Comparison of ENCODE assay signal across 8 cellular contexts in the genomic region with DNA sequence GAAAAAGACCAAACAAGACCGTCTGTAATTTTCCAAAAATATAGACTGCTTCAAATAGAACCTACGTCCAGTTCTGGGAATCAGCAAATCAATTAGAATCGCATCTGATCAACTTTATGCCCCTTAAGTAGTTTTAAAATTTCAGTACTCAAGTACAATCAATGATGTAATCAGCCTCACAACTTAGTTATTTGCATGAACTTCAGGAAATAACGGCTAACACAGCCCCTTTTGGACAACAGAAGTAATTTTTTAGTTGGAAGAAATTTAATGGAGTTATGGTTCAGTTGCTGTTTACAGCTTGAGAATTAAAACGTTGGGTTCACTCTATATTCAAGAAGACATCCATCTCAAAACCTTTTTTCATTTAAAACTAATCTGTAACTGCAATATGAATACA. TPM values are rescaled to one million over a fixed set of nuclear protein-coding genes. Genes with fewer than 3 reads are reported as not detected.
A peak's percentile ranks its signal among the peaks of the same experiment; 100 is the strongest.
DNase-seq lines count a peak whose midpoint lies in the region; ATAC-seq, FAIRE-seq and TF ChIP-seq lines count a peak whose summit lies in the region.

No MANE protein-coding gene starts in this region.

- intact Hi-C loops in GM12878 (cut with micrococcal nuclease; ENCODE audit: unreplicated experiment): loop anchor here (10.0 kb wide), 1 partner anchor 1390 kb away; a partner anchor contains a TSS
- intact Hi-C loops in head of caudate nucleus (cut with DNase I): no loop called here

- H3K27ac ChIP-seq in CD4-positive, CD25-positive, alpha-beta regulatory T cell (ENCODE audit: insufficient read depth, low read length, poor library complexity, severe bottlenecking): peak overlapping the region; percentile 70
- H3K27ac ChIP-seq in GM12878 (ENCODE audit: control insufficient read depth, insufficient read depth): peak overlapping the region; percentile 76
- peak overlapping the region; percentile 75 to 93 for H3K27ac ChIP-seq in liver (ENCODE audit: low read depth in 1 of 2, low read length in 2 of 2)

- TF ChIP-seq CTCF in LNCaP clone FGC (IDR thresholded peaks at IDR 0.05; ENCODE audit: control insufficient read depth, extremely low read depth, insufficient read depth) (no peak), GM12878 (IDR thresholded peaks at IDR 0.05 in 2 of 3, conservative IDR thresholded peaks at IDR 0.05 in 1 of 3; ENCODE audit: control insufficient read depth in 2 of 3, extremely low read depth in 1 of 3, insufficient read depth in 1 of 3, low read depth in 3 of 3, low read length in 3 of 3) (no peak), liver (IDR thresholded peaks at IDR 0.05; ENCODE audit: low read depth, low read length, missing input control) (no peak)

- FAIRE-seq in GM12878 (lab: Jason Lieb, UNC): no peak

- in situ Hi-C loops in GM12878 (cut with MboI): no loop called here

- peaks cover 48% of the 10 kb centered on the region for H3K4me1 ChIP-seq in CD4-positive, CD25-positive, alpha-beta regulatory T cell (ENCODE audit: control insufficient read depth, insufficient read depth, low read length, poor library complexity, severe bottlenecking)
- H3K4me1 ChIP-seq in GM12878 (ENCODE audit: control insufficient read depth, insufficient read depth, low read length) (peaks cover 4% of the 10 kb centered on the region), liver (ENCODE audit: control insufficient read depth in 4 of 4, insufficient read depth in 4 of 4, low read length in 3 of 4) (peaks cover 9 to 40% (median 39%) of the 10 kb centered on the region in 4 donors)

- peaks cover 1% of the 10 kb centered on the region for H3K36me3 Mint-ChIP-seq in CD4-positive, CD25-positive, alpha-beta regulatory T cell

- POLR2A ChIA-PET in GM12878 (lab: Charles Lee): no interaction called here

- no peak for TF ChIP-seq RAD21 in GM12878 (IDR thresholded peaks at IDR 0.05; ENCODE audit: insufficient read depth, low read depth, low read length)
- TF ChIP-seq RAD21 in liver (IDR thresholded peaks at IDR 0.05): no peak

- H3K9me3 Mint-ChIP-seq in CD4-positive, CD25-positive, alpha-beta regulatory T cell: peaks cover 0 to 2% (median 0%) of the 10 kb centered on the region in 7 donors

- peak overlapping the region; percentile 54; the same call in 1 of the 2 replicates for H2AFZ ChIP-seq in GM12878 (ENCODE audit: control insufficient read depth, low read depth, low read length)

- DNase-seq in CD4-positive, CD25-positive, alpha-beta regulatory T cell: peak in 2 of 3 donors; percentile 34 to 64
- no peak for DNase-seq in LNCaP clone FGC (ENCODE audit: low read depth)
- DNase-seq in GM12878 (ENCODE audit: low read depth, low spot score): no peak
- no peak for DNase-seq in HK-2 (ENCODE audit: unreplicated experiment)
- no peak for DNase-seq in head of caudate nucleus
- DNase-seq in stimulated activated CD4-positive, alpha-beta T cell treated with anti-CD3 and anti-CD28 coated beads, Interleukin-4, amount 100 ng/mL, for 1 hour: no peak

- H4K20me1 ChIP-seq in GM12878 (ENCODE audit: control insufficient read depth, insufficient read depth): no peaks in the 10 kb centered on the region

- TF ChIP-seq EP300 in GM12878 (IDR thresholded peaks at IDR 0.05; ENCODE audit: borderline replicate concordance in 1 of 2, control insufficient read depth in 1 of 2, low read depth in 2 of 2, low read length in 2 of 2): no peak

- peaks cover 22 to 66% (median 45%) of the 10 kb centered on the region in 4 donors for H3K4me1 Mint-ChIP-seq in CD4-positive, CD25-positive, alpha-beta regulatory T cell

- peak overlapping the region; percentile 91 to 98 (median 92) for H3K4me3 Mint-ChIP-seq in CD4-positive, CD25-positive, alpha-beta regulatory T cell

- H3K4me2 ChIP-seq in GM12878 (ENCODE audit: control insufficient read depth, insufficient read depth): peak overlapping the region; percentile 87

- RAD21 ChIA-PET in GM12878 (lab: Charles Lee; ENCODE audit: unreplicated experiment): no interaction called here

- no peak for TF ChIP-seq POLR2A in GM12878 (IDR thresholded peaks at IDR 0.05; ENCODE audit: low read depth, low read length)

- H3K79me2 ChIP-seq in GM12878 (ENCODE audit: control insufficient read depth, insufficient read depth, low read length): peaks cover 37% of the 10 kb centered on the region

- H3K9me3 ChIP-seq in CD4-positive, CD25-positive, alpha-beta regulatory T cell (ENCODE audit: control insufficient read depth in 2 of 2, low read length in 2 of 2): no peaks in the 10 kb centered on the region
- H3K9me3 ChIP-seq in GM12878 (replicated peaks; ENCODE audit: control insufficient read depth, insufficient read depth, low read length): no peaks in the 10 kb centered on the region
- no peaks in the 10 kb centered on the region for H3K9me3 ChIP-seq in liver (ENCODE audit: control insufficient read depth in 4 of 4, low read length in 3 of 4)

- CTCF ChIA-PET in GM12878 (lab: Yijun Ruan, JAX): interaction anchor here (0.8 to 2.2 kb wide), 6 partner anchors 12 to 29 kb away, joined by 3 to 15 read pairs (median 4); no protein-coding TSS in a partner anchor

- ATAC-seq in CD4-positive, CD25-positive, alpha-beta regulatory T cell (ENCODE audit: low read depth in 2 of 2): no peak
- ATAC-seq in GM12878: peak; percentile 19
- no peak for ATAC-seq in activated CD4-positive, CD25-positive, alpha-beta regulatory T cell treated with anti-CD3 and anti-CD28 coated beads, Interleukin-2, amount 50 U/mL, for 24 hours

- no peaks in the 10 kb centered on the region for H3K27me3 ChIP-seq in CD4-positive, CD25-positive, alpha-beta regulatory T cell (ENCODE audit: control insufficient read depth, insufficient read depth, low read length)
- H3K27me3 ChIP-seq in GM12878 (replicated peaks in 1 of 2; ENCODE audit: control insufficient read depth in 2 of 2, insufficient read depth in 2 of 2, low read length in 1 of 2) (no peaks in the 10 kb centered on the region), liver (ENCODE audit: control insufficient read depth in 4 of 4, insufficient read depth in 4 of 4, low read length in 3 of 4) (no peaks in the 10 kb centered on the region)

- 23% methylated on average over 5 of the region's 5 CpGs for WGBS in GM12878 (ENCODE audit: insufficient coverage, insufficient replicate concordance, low lambda C conversion rate, missing lambda C conversion rate)
- WGBS in liver: 4% methylated on average over 5 of the region's 5 CpGs

- peak overlapping the region; percentile 86 to 95 (median 90) for H3K27ac Mint-ChIP-seq in CD4-positive, CD25-positive, alpha-beta regulatory T cell

- peaks cover 4% of the 10 kb centered on the region for H3K27me3 Mint-ChIP-seq in CD4-positive, CD25-positive, alpha-beta regulatory T cell

- BruUV-seq in GM12878 (replicated peaks; lab: Mats Ljungman, UMichigan): TSS peak; percentile 70

- SMC1A ChIA-PET in GM12878 (lab: Charles Lee; ENCODE audit: uncharacterized antibody, unreplicated experiment): interaction anchor here (0.9 to 1.6 kb wide), 4 partner anchors 8 to 555 kb away, joined by 3 to 4 read pairs (median 4); no protein-coding TSS in a partner anchor

- H3K9ac ChIP-seq in GM12878 (ENCODE audit: control insufficient read depth, insufficient read depth, low read length): peak overlapping the region; percentile 79
- H3K9ac ChIP-seq in liver (ENCODE audit: low read depth in 1 of 2, low read length in 2 of 2): peak overlapping the region; percentile 90 to 99

- peak overlapping the region; percentile 97 for H3K4me3 ChIP-seq in CD4-positive, CD25-positive, alpha-beta regulatory T cell (ENCODE audit: low read depth, low read length)
- H3K4me3 ChIP-seq in LNCaP clone FGC (ENCODE audit: low read depth, low read length) (peak overlapping the region; percentile 83), GM12878 (peak overlapping the region; percentile 85), liver (ENCODE audit: low read depth in 1 of 3, low read length in 3 of 3) (peak overlapping the region; percentile 45 to 99 (median 95))

- no peaks in the 10 kb centered on the region for H3K36me3 ChIP-seq in CD4-positive, CD25-positive, alpha-beta regulatory T cell (ENCODE audit: control insufficient read depth, insufficient read depth, low read length)
- H3K36me3 ChIP-seq in GM12878 (ENCODE audit: control insufficient read depth in 2 of 2, insufficient read depth in 2 of 2, low read length in 1 of 2): no peaks in the 10 kb centered on the region
- H3K36me3 ChIP-seq in liver (ENCODE audit: control insufficient read depth in 4 of 4, insufficient read depth in 3 of 4, low read depth in 1 of 4, low read length in 3 of 4): no peaks in the 10 kb centered on the region

TF ChIP-seq in GM12878, 131 proteins besides CTCF, POLR2A, EP300 and RAD21 (continues in another document):
- TF ChIP-seq ATF7 (IDR thresholded peaks at IDR 0.05; ENCODE audit: low read depth): peak; percentile 77

TF ChIP-seq in liver, 16 proteins besides CTCF, POLR2A, EP300 and RAD21 (continues in another document):
- TF ChIP-seq HNF4G (IDR thresholded peaks at IDR 0.05): no peak
- peak; percentile 2 to 7 for TF ChIP-seq HNF4A (conservative IDR thresholded peaks at IDR 0.05)
- no peak for TF ChIP-seq NR2F2 (IDR thresholded peaks at IDR 0.05)
- no peak for TF ChIP-seq GABPA (IDR thresholded peaks at IDR 0.05 in 1 of 2, conservative IDR thresholded peaks at IDR 0.05 in 1 of 2)
- no peak for TF ChIP-seq SP1 (IDR thresholded peaks at IDR 0.05)
- peak; percentile 4 for TF ChIP-seq TAF1 (conservative IDR thresholded peaks at IDR 0.05)

RNA-seq across cellular contexts. Expression of a gene that starts 1.1 kb away (rescaled TPM):
- 86.8 TPM for total RNA-seq in CD4-positive, CD25-positive, alpha-beta regulatory T cell
- 10 to 100 TPM; 26.0 to 35.3 (median 32.6) TPM for polyA plus RNA-seq in CD4-positive, CD25-positive, alpha-beta regulatory T cell
- total RNA-seq in GM12878 (2013; cell fraction: nucleolus; rRNA removed): 77.1 and 97.6 TPM in 2 replicates
- total RNA-seq in GM12878 (2014; rRNA removed) (11.7 and 14.8 TPM in 2 replicates), GM12878 (2014; rRNA removed; fragmentation: Illumina TruSeq; extraction: Trizol) (13.8 and 16.0 TPM in 2 replicates), GM12878 (2021) (15.7 and 16.0 TPM in 2 replicates), liver (10 to 100 TPM; 29.4 to 53.7 TPM)
- 4.3 TPM for polyA plus RNA-seq in GM12878 (2011; ENCODE audit: low read depth)
- polyA plus RNA-seq in GM12878 (2011; rRNA removed) (23.3 and 32.6 TPM in 2 replicates), GM12878 (2014; fragmentation: Illumina TruSeq; extraction: Trizol) (12.8 and 13.2 TPM in 2 replicates), GM12878 (2014; fragmentation: Nextera tagmentation; extraction: Ambion mirVana) (1 to 10 TPM; 1.2 to 2.3 TPM), GM12878 (2014; rRNA removed) (7.0 and 9.1 TPM in 2 replicates), GM12878 (2016; fragmentation: Nextera tagmentation; extraction: Ambion mirVana) (1 to 10 TPM in 1 of 2 experiments, under 1 TPM in 1; 0.91 to 7.4 TPM), liver (10 to 100 TPM; 12.2 to 14.8 TPM)
- 8.9 and 12.3 TPM in 2 replicates for polyA plus RNA-seq in GM12878 (2011; cell fraction: cytosol; rRNA removed)
- 21.9 and 27.9 TPM in 2 replicates for polyA plus RNA-seq in GM12878 (2011; cell fraction: nucleus; rRNA removed)
- 8.6 and 9.0 TPM in 2 replicates for polyA plus RNA-seq in GM12878 (2012)
- polyA minus RNA-seq in GM12878 (2011; rRNA and poly(A)+ RNA removed): 26.3 and 40.0 TPM in 2 replicates
- 4.2 and 6.3 TPM in 2 replicates for polyA minus RNA-seq in GM12878 (2011; cell fraction: cytosol; rRNA and poly(A)+ RNA removed)
- polyA minus RNA-seq in GM12878 (2011; cell fraction: nucleus; rRNA and poly(A)+ RNA removed): 28.5 and 41.0 TPM in 2 replicates

Comparison
In these comparisons a context has a peak if more than half of its experiments do, and no peak if none do; other contexts are left out.
1. DNase-seq: peak in CD4-positive, CD25-positive, alpha-beta regulatory T cell (2 of 3); none in LNCaP clone FGC (single experiment), GM12878 (single experiment), HK-2 (single experiment), head of caudate nucleus (0 of 42) and stimulated activated CD4-positive, alpha-beta T cell treated with anti-CD3 and anti-CD28 coated beads, Interleukin-4, amount 100 ng/mL, for 1 hour (single experiment).
2. Peak in every context shown above with its lines, with median percentiles within 50 percentile points of each other: H3K27ac ChIP-seq and H3K4me3 ChIP-seq.